Comparison of ENCODE assay signal across 17 cellular contexts in genomic region chrX:112852850-112853249, GRCh38.
"Had no signal": no experiment of that assay in that cellular context is flagged by ENCODE, and none has a peak within 500 bp of the region (broad histone marks: within the 10 kb centered on the region; RNA-seq: fewer than 3 reads in every experiment).

No MANE protein-coding gene starts in this region.

- H3K9me3 ChIP-seq: gastrocnemius medialis, tibial artery had no signal

- H3K9me3 Mint-ChIP-seq: activated naive CD8-positive, alpha-beta T cell treated with anti-CD3 and anti-CD28 coated beads, Interleukin-2, amount 50 U/mL, for 24 hours; activated T-cell treated with anti-CD3 and anti-CD28 coated beads, Interleukin-2, amount 50 U/mL, for 72 hours; naive B cell; stimulated activated effector memory CD8-positive, alpha-beta T cell treated with anti-CD3 and anti-CD28 coated beads, Interleukin-12 subunit alpha, Interleukin-12 subunit beta, amount 100 ng/mL, for 72 hours had no signal

- H3K36me3 ChIP-seq: gastrocnemius medialis, tibial artery had no signal

- DNase-seq: activated CD4-positive, alpha-beta T cell treated with anti-CD3 and anti-CD28 coated beads, Interleukin-2, amount 50 U/mL, for 48 hours; activated CD4-positive, CD25-positive, alpha-beta regulatory T cell treated with anti-CD3 and anti-CD28 coated beads, Interleukin-2, amount 50 U/mL, for 72 hours; activated naive CD4-positive, alpha-beta T cell treated with Interleukin-2 at 50 U/mL for 16 hours; activated naive CD8-positive, alpha-beta T cell treated with anti-CD3 and anti-CD28 coated beads, Interleukin-2, amount 50 U/mL, for 24 hours; activated T-cell treated with anti-CD3 and anti-CD28 coated beads, Interleukin-2, amount 50 U/mL, for 72 hours; caudate nucleus; effector CD8-positive, alpha-beta T cell; gastrocnemius medialis; left ventricle myocardium superior; naive B cell; right cardiac atrium; small intestine; T-helper 2 cell; tibial artery had no signal

- H3K36me3 Mint-ChIP-seq: naive B cell; stimulated activated effector memory CD8-positive, alpha-beta T cell treated with anti-CD3 and anti-CD28 coated beads, Interleukin-12 subunit alpha, Interleukin-12 subunit beta, amount 100 ng/mL, for 72 hours had no signal

- H3K4me3 Mint-ChIP-seq: activated naive CD8-positive, alpha-beta T cell treated with anti-CD3 and anti-CD28 coated beads, Interleukin-2, amount 50 U/mL, for 24 hours; activated T-cell treated with anti-CD3 and anti-CD28 coated beads, Interleukin-2, amount 50 U/mL, for 72 hours; stimulated activated effector memory CD8-positive, alpha-beta T cell treated with anti-CD3 and anti-CD28 coated beads, Interleukin-12 subunit alpha, Interleukin-12 subunit beta, amount 100 ng/mL, for 72 hours had no signal

- H3K27ac ChIP-seq: coronary artery, epithelial cell of prostate, gastrocnemius medialis, tibial artery had no signal

- H3K4me3 ChIP-seq: coronary artery, gastrocnemius medialis, tibial artery had no signal

- H3K27ac Mint-ChIP-seq: activated naive CD8-positive, alpha-beta T cell treated with anti-CD3 and anti-CD28 coated beads, Interleukin-2, amount 50 U/mL, for 24 hours; activated T-cell treated with anti-CD3 and anti-CD28 coated beads, Interleukin-2, amount 50 U/mL, for 72 hours; naive B cell; stimulated activated effector memory CD8-positive, alpha-beta T cell treated with anti-CD3 and anti-CD28 coated beads, Interleukin-12 subunit alpha, Interleukin-12 subunit beta, amount 100 ng/mL, for 72 hours had no signal

- H3K4me1 ChIP-seq: tibial artery had no signal

- H3K27me3 Mint-ChIP-seq: naive B cell had no signal

- H3K27me3 ChIP-seq: gastrocnemius medialis, tibial artery had no signal
